In genomic region chr20:53622247-53623114, GRCh38 we compare ENCODE assay signal across 8 cellular contexts. TPM values are rescaled to one million over a fixed set of nuclear protein-coding genes. Genes with fewer than 3 reads are reported as not detected.
A peak's percentile ranks its signal among the peaks of the same experiment; 100 is the strongest.
DNase-seq lines count a peak whose midpoint lies in the region; TF ChIP-seq lines count a peak whose summit lies in the region.

No MANE protein-coding gene starts in this region.

- H3K9ac ChIP-seq in mammary epithelial cell (ENCODE audit: insufficient read depth, low read length) (peak overlapping the region; percentile 50), mucosa of rectum (ENCODE audit: low read depth in 1 of 2, low read length in 2 of 2) (peak overlapping the region; percentile 60 to 72)

- no TSS peak for BruUV-seq in mammary epithelial cell (replicated peaks; lab: Mats Ljungman, UMichigan)

- H3K4me1 ChIP-seq in mammary epithelial cell (ENCODE audit: insufficient read depth, low read length): peaks cover 26% of the 10 kb centered on the region
- H3K4me1 ChIP-seq in mucosa of rectum (ENCODE audit: control insufficient read depth in 2 of 2, insufficient read depth in 2 of 2, low read length in 2 of 2): peaks cover 21 to 28% of the 10 kb centered on the region in 2 donors

- CTCF ChIA-PET in mammary epithelial cell (lab: Charles Lee; ENCODE audit: low non-redundant PET): no interaction called here

- TF ChIP-seq CTCF in GM06990 (IDR thresholded peaks at IDR 0.05; ENCODE audit: insufficient read depth, low read length, poor library complexity, severe bottlenecking) (no peak), mammary epithelial cell (conservative IDR thresholded peaks at IDR 0.05 in 1 of 2, IDR thresholded peaks at IDR 0.05 in 1 of 2; ENCODE audit: extremely low read depth in 1 of 2, insufficient read depth in 1 of 2, low read depth in 1 of 2, low read length in 2 of 2) (no peak)

- no peaks in the 10 kb centered on the region for H4K20me1 ChIP-seq in mammary epithelial cell (ENCODE audit: insufficient read depth, low read length)

- DNase-seq in GM06990 (ENCODE audit: extremely low read depth, insufficient read length) (peak; percentile 31), NCI-H2227 (lab: John Stamatoyannopoulos, UW; ENCODE audit: unreplicated experiment) (peak; percentile 10), mammary epithelial cell (no peak), COLO829 (ENCODE audit: low spot score) (no peak), ureter (ENCODE audit: low spot score) (no peak)
- DNase-seq in stimulated activated CD4-positive, alpha-beta T cell treated with anti-CD3 and anti-CD28 coated beads, Interleukin-4, amount 100 ng/mL, for 4 hours: no peak
- no peak for DNase-seq in stimulated activated CD4-positive, alpha-beta T cell treated with anti-CD3 and anti-CD28 coated beads, Interleukin-1b, Interleukin-23, amount 100 ng/mL, for 48 hours

- peak overlapping the region; percentile 74 for H2AFZ ChIP-seq in mammary epithelial cell (ENCODE audit: low read depth, low read length)

- H3K4me2 ChIP-seq in mammary epithelial cell (ENCODE audit: insufficient read depth, low read depth, low read length): peak overlapping the region; percentile 46

- in situ Hi-C loops in mammary epithelial cell (cut with MboI; ENCODE audit: low sequenced_read_pairs in 2 of 2): no loop called here

- no peaks in the 10 kb centered on the region for H3K79me2 ChIP-seq in mammary epithelial cell (ENCODE audit: insufficient read depth, low read length)

- intact Hi-C loops in mammary epithelial cell (cut with micrococcal nuclease): loop anchor here (2.0 kb wide), 1 partner anchor 152 kb away; no protein-coding TSS in a partner anchor

- H3K4me3 ChIP-seq in GM06990 (replicated peaks; ENCODE audit: low read depth, low read length): no peak overlapping the region
- no peak overlapping the region for H3K4me3 ChIP-seq in mammary epithelial cell (replicated peaks in 1 of 3; ENCODE audit: insufficient read depth in 1 of 3, low read depth in 2 of 3, low read length in 3 of 3)
- peak overlapping the region in 1 of 2 donors; percentile 9 for H3K4me3 ChIP-seq in mucosa of rectum (ENCODE audit: low read length in 2 of 2)

- H3K27me3 ChIP-seq in GM06990 (replicated peaks; ENCODE audit: control insufficient read depth, insufficient read depth, low read length) (no peaks in the 10 kb centered on the region), mammary epithelial cell (ENCODE audit: insufficient read depth, low read length) (no peaks in the 10 kb centered on the region), mucosa of rectum (ENCODE audit: control insufficient read depth in 2 of 2, insufficient read depth in 2 of 2, low read length in 2 of 2) (no peaks in the 10 kb centered on the region)

- H3K9me3 ChIP-seq in mammary epithelial cell (replicated peaks; ENCODE audit: insufficient read depth, low read length): no peaks in the 10 kb centered on the region
- H3K9me3 ChIP-seq in mucosa of rectum (ENCODE audit: control insufficient read depth in 2 of 2, low read length in 2 of 2): no peaks in the 10 kb centered on the region

- H3K27ac ChIP-seq in mammary epithelial cell (ENCODE audit: insufficient read depth, low read depth, low read length): peak overlapping the region; percentile 84
- H3K27ac ChIP-seq in mucosa of rectum (ENCODE audit: low read depth in 2 of 2, low read length in 2 of 2): peak overlapping the region; percentile 94

- 82% methylated on average over 7 of the region's 7 CpGs for WGBS in mammary epithelial cell (ENCODE audit: low coverage, missing lambda C conversion rate)

- H3K36me3 ChIP-seq in GM06990 (ENCODE audit: control insufficient read depth, insufficient read depth, low read length) (no peaks in the 10 kb centered on the region), mammary epithelial cell (ENCODE audit: insufficient read depth, low read length) (no peaks in the 10 kb centered on the region), mucosa of rectum (ENCODE audit: control insufficient read depth in 2 of 2, insufficient read depth in 2 of 2, low read length in 2 of 2) (no peaks in the 10 kb centered on the region)

- dilution Hi-C loops in mammary epithelial cell (cut with HindIII; ENCODE audit: low sequenced_read_pairs): no loop called here

RNA-seq across cellular contexts. Expression of gene ZNF217, which starts 28.8 kb away (rescaled TPM):
- total RNA-seq in mammary epithelial cell: 10 to 100 TPM; 30.8 to 39.8 TPM
- polyA plus RNA-seq in mammary epithelial cell: 8.7 TPM
- polyA minus RNA-seq in mammary epithelial cell: 63.7 TPM
- total RNA-seq in ureter: 80.7 TPM

Comparison
In these comparisons a context has a peak if more than half of its experiments do, and no peak if none do; other contexts are left out.
1. DNase-seq: peak in GM06990 (single experiment) and NCI-H2227 (single experiment); none in mammary epithelial cell (single experiment), stimulated activated CD4-positive, alpha-beta T cell treated with anti-CD3 and anti-CD28 coated beads, Interleukin-4, amount 100 ng/mL, for 4 hours (0 of 2), COLO829 (single experiment), ureter (single experiment) and stimulated activated CD4-positive, alpha-beta T cell treated with anti-CD3 and anti-CD28 coated beads, Interleukin-1b, Interleukin-23, amount 100 ng/mL, for 48 hours (single experiment).